Comparison of ENCODE assay signal across 21 cellular contexts in the genomic region with DNA sequence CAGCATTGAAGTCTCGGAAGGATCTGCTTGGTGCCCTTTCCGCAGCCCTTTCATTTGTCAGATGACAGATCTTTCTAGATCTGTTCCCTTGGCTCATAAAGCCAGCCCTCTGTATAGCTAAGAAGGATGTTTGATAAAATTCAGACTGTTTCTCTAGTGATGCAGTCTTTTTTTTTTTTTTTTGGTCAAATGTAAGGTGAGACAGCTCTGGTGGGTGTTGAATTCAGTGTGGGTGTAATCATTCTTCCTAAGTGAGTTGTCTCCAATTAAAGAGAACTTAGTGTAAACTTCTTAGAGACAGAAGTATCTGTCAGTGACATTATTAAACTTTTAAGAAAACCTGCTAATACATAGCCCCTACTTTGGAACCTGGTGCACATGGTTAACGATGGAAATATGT. TPM values are rescaled to one million over a fixed set of nuclear protein-coding genes. Genes with fewer than 3 reads are reported as not detected.
A peak's percentile ranks its signal among the peaks of the same experiment; 100 is the strongest.
DNase-seq lines count a peak whose midpoint lies in the region; ATAC-seq and TF ChIP-seq lines count a peak whose summit lies in the region.
"Had no signal": no experiment of that assay in that cellular context is flagged by ENCODE, and none has a peak within 500 bp of the region (broad histone marks: within the 10 kb centered on the region; RNA-seq: fewer than 3 reads in every experiment).

No MANE protein-coding gene starts in this region.

- intact Hi-C loops in IMR-90 (cut with micrococcal nuclease): no loop called here

- H2BK5ac ChIP-seq in IMR-90 (ENCODE audit: low read depth, low read length, poor library complexity, severe bottlenecking): no peak overlapping the region

- dilution Hi-C loops in IMR-90 (cut with HindIII; ENCODE audit: low sequenced_read_pairs, unreplicated experiment): no loop called here

- DNase-seq in GM23248 (peak; percentile 26), IMR-90 (peak; percentile 16), brain microvascular endothelial cell (no peak), OCI-M2 (lab: John Stamatoyannopoulos, UW; ENCODE audit: unreplicated experiment) (no peak), Peyer's patch (no peak)
- DNase-seq: 8988T; ACHN; AML-193; BE2C; Calu3; CD4-positive, alpha-beta T cell; CD8-positive, alpha-beta memory T cell; COR-L47; DMS79 treated with DMSO at 0.1 percent for 48 hours; GF-D8; H7; HCEC 1CT had no signal

- H3K9ac ChIP-seq in GM23248 (no peak overlapping the region), IMR-90 (ENCODE audit: low read depth, low read length) (no peak overlapping the region)
- H3K9ac ChIP-seq: BLaER1 treated with 17β-estradiol and CSF1 and Interleukin-3, amounts not matched to agents 10 nM and 100 nM had no signal

- H3F3A ChIP-seq in GM23248 (ENCODE audit: insufficient read depth): peaks cover 9% of the 10 kb centered on the region; the same call in 1 of the 2 replicates

- TF ChIP-seq CTCF in IMR-90 (conservative IDR thresholded peaks at IDR 0.05; ENCODE audit: low read depth, low read length) (no peak), brain microvascular endothelial cell (IDR thresholded peaks at IDR 0.05; ENCODE audit: low read depth, low read length, missing control alignments) (no peak), Peyer's patch (IDR thresholded peaks at IDR 0.05) (no peak)

- H3K9me3 ChIP-seq in GM23248 (ENCODE audit: low read depth) (no peaks in the 10 kb centered on the region), IMR-90 (ENCODE audit: control insufficient read depth, insufficient read depth, low read length) (no peaks in the 10 kb centered on the region), Peyer's patch (no peaks in the 10 kb centered on the region)
- H3K9me3 ChIP-seq: A549; BE2C; BLaER1 treated with 17β-estradiol and CSF1 and Interleukin-3, amounts not matched to agents 10 nM and 100 nM had no signal

- peaks cover 3% of the 10 kb centered on the region; the same call in 1 of the 2 replicates for H3K36me3 ChIP-seq in GM23248 (ENCODE audit: low read depth)
- H3K36me3 ChIP-seq in IMR-90 (ENCODE audit: control insufficient read depth, insufficient read depth, low read length): peaks cover 24% of the 10 kb centered on the region
- H3K36me3 ChIP-seq in brain microvascular endothelial cell (replicated peaks): peaks cover 11% of the 10 kb centered on the region
- peaks cover 0 to 37% (median 0%) of the 10 kb centered on the region in 3 donors for H3K36me3 ChIP-seq in Peyer's patch

- peaks cover 15% of the 10 kb centered on the region for H3K9me1 ChIP-seq in IMR-90 (ENCODE audit: insufficient read depth, low read length)

- H4K91ac ChIP-seq in IMR-90 (ENCODE audit: insufficient read depth, low read depth, low read length): no peak overlapping the region

- POLR2A ChIA-PET in IMR-90 (lab: Charles Lee; ENCODE audit: unreplicated experiment): no interaction called here

- H3K79me1 ChIP-seq in IMR-90 (ENCODE audit: low read depth in 1 of 2, low read length in 2 of 2): peaks cover 0 to 9% of the 10 kb centered on the region in 2 experiments; a peak in 2 of 4 replicates

- H2BK120ac ChIP-seq in IMR-90 (ENCODE audit: low read depth, low read length): no peak overlapping the region

- H3K56ac ChIP-seq in IMR-90 (ENCODE audit: extremely low read depth, insufficient read depth, low read length): no peak overlapping the region

- no peaks in the 10 kb centered on the region for H4K20me1 ChIP-seq in GM23248 (ENCODE audit: insufficient read depth)
- no peaks in the 10 kb centered on the region for H4K20me1 ChIP-seq in IMR-90 (ENCODE audit: insufficient read depth, low read length)

- H3K79me2 ChIP-seq in GM23248 (ENCODE audit: insufficient read depth): no peaks in the 10 kb centered on the region

- H3K18ac ChIP-seq in IMR-90 (ENCODE audit: low read depth, low read length): no peak overlapping the region

- H2AFZ ChIP-seq in GM23248 (no peak overlapping the region), IMR-90 (replicated peaks; ENCODE audit: low read length, poor library complexity) (no peak overlapping the region)

- in situ Hi-C loops in GM23248 (cut with MboI): no loop called here
- in situ Hi-C loops in IMR-90 (cut with MboI; ENCODE audit: low sequenced_read_pairs): no loop called here
- in situ Hi-C loops in brain microvascular endothelial cell (cut with HindIII; ENCODE audit: low pct_ligation_motif_present, low sequenced_read_pairs): no loop called here

- no peak overlapping the region for H2AK5ac ChIP-seq in IMR-90 (ENCODE audit: low read depth, low read length)

- no peak overlapping the region for H2AK9ac ChIP-seq in IMR-90 (replicated peaks; ENCODE audit: low read depth, low read length, poor library complexity)

- no peak for TF ChIP-seq POLR2A in IMR-90 (IDR thresholded peaks at IDR 0.05; ENCODE audit: low read depth, low read length)
- TF ChIP-seq POLR2A in Peyer's patch (IDR thresholded peaks at IDR 0.05): no peak

- H2BK20ac ChIP-seq in IMR-90 (ENCODE audit: low read depth, low read length): no peak overlapping the region

- H4K8ac ChIP-seq in IMR-90 (ENCODE audit: low read depth in 2 of 2, low read length in 2 of 2): no peak overlapping the region

- TF ChIP-seq RAD21 in IMR-90 (IDR thresholded peaks at IDR 0.05; ENCODE audit: low read length): no peak

- H3K4me2 ChIP-seq in GM23248 (ENCODE audit: unreplicated experiment) (peak overlapping the region; percentile 16), IMR-90 (ENCODE audit: low read depth, low read length) (no peak overlapping the region)
- H3K4me2 ChIP-seq: A549; BLaER1 treated with 17β-estradiol and CSF1 and Interleukin-3, amounts not matched to agents 10 nM and 100 nM had no signal

- no peak overlapping the region for H3K23ac ChIP-seq in IMR-90 (ENCODE audit: low read depth, low read length)

- no peaks in the 10 kb centered on the region for H3K9me2 ChIP-seq in GM23248 (ENCODE audit: insufficient read depth)

- H3K27ac ChIP-seq in GM23248 (no peak overlapping the region), IMR-90 (ENCODE audit: insufficient read depth, low read length) (no peak overlapping the region), brain microvascular endothelial cell (no peak overlapping the region), Peyer's patch (no peak overlapping the region)
- H3K27ac ChIP-seq: A549; BLaER1 treated with 17β-estradiol and CSF1 and Interleukin-3, amounts not matched to agents 10 nM and 100 nM had no signal

- H3K14ac ChIP-seq in IMR-90 (replicated peaks; ENCODE audit: low read depth, low read length): no peak overlapping the region

- H4K5ac ChIP-seq in IMR-90 (ENCODE audit: low read depth, low read length): no peak overlapping the region

- H3K27me3 ChIP-seq in GM23248 (replicated peaks; ENCODE audit: insufficient read depth) (no peaks in the 10 kb centered on the region), IMR-90 (ENCODE audit: control insufficient read depth, insufficient read depth, low read length) (no peaks in the 10 kb centered on the region), brain microvascular endothelial cell (replicated peaks) (no peaks in the 10 kb centered on the region), Peyer's patch (no peaks in the 10 kb centered on the region)
- H3K27me3 ChIP-seq: BE2C; BLaER1 treated with 17β-estradiol and CSF1 and Interleukin-3, amounts not matched to agents 10 nM and 100 nM had no signal

- H3K4ac ChIP-seq in IMR-90 (ENCODE audit: low read depth, low read length): no peak overlapping the region

- H3K4me1 ChIP-seq in GM23248 (ENCODE audit: insufficient read depth): peaks cover 18% of the 10 kb centered on the region
- H3K4me1 ChIP-seq in IMR-90 (ENCODE audit: control insufficient read depth, insufficient read depth, low read length): peaks cover 5% of the 10 kb centered on the region
- H3K4me1 ChIP-seq in Peyer's patch: no peaks in the 10 kb centered on the region
- H3K4me1 ChIP-seq: A549, BE2C had no signal

- ATAC-seq in IMR-90 (ENCODE audit: low read depth) (no peak), GM19395 (IDR thresholded peaks at IDR 0.05; ENCODE audit: unreplicated experiment) (no peak)
- ATAC-seq: A549 had no signal

- BruUV-seq in IMR-90 (replicated peaks; lab: Mats Ljungman, UMichigan): no TSS peak

- CTCF ChIA-PET in IMR-90 (lab: Yijun Ruan, JAX): interaction anchor here (0.7 kb wide), 1 partner anchor 326 kb away, joined by 3 read pairs; no protein-coding TSS in a partner anchor

- no peak overlapping the region for H3K4me3 ChIP-seq in GM23248
- no peak overlapping the region for H3K4me3 ChIP-seq in IMR-90 (ENCODE audit: insufficient read depth, low read depth, low read length)
- peak overlapping the region; percentile 1 for H3K4me3 ChIP-seq in iPS-11a (ENCODE audit: low read depth, low read length)
- H3K4me3 ChIP-seq in brain microvascular endothelial cell (ENCODE audit: low read depth, low read length): no peak overlapping the region
- no peak overlapping the region for H3K4me3 ChIP-seq in Peyer's patch
- H3K4me3 ChIP-seq: A549; BLaER1 treated with 17β-estradiol and CSF1 and Interleukin-3, amounts not matched to agents 10 nM and 100 nM had no signal

- H2BK15ac ChIP-seq in IMR-90 (ENCODE audit: low read depth, low read length): no peak overlapping the region

- 98 to 99% methylated on average over 3 of the region's 3 CpGs for WGBS in GM23248 (ENCODE audit: low coverage in 1 of 2, low lambda C conversion rate in 2 of 2, missing lambda C conversion rate in 2 of 2), 2 experiments
- WGBS in IMR-90 (ENCODE audit: extremely low coverage in 2 of 2, insufficient read length in 1 of 2), 2 experiments: 100% methylated on average over 2 of the region's 3 CpGs; no CpG with 5 or more reads in 1 of the 2 experiments

TF ChIP-seq in IMR-90, 13 proteins besides CTCF, POLR2A, EP300 and RAD21 (continues in another document):
- no peak for TF ChIP-seq SMC3 (IDR thresholded peaks at IDR 0.05; ENCODE audit: low read depth, low read length)

RNA-seq across cellular contexts. Expression of gene AAMDC, which starts 53.3 kb away (rescaled TPM):
- total RNA-seq in GM23248 (2014; rRNA removed; shearing (Covaris generic)): 7.3 and 8.5 TPM in 2 replicates
- polyA plus RNA-seq in GM23248 (2016; fragmentation: Nextera tagmentation; extraction: Ambion mirVana) (55.2 and 56.3 TPM in 2 replicates), IMR-90 (2012; rRNA removed) (47.6 and 51.2 TPM in 2 replicates)
- total RNA-seq in IMR-90 (2012; rRNA removed) (15.8 and 49.7 TPM in 2 replicates), Peyer's patch (10 to 100 TPM in 2 of 4 donors, 1 to 10 TPM in 1, not detected in 1; 9.0 to 16.6 (median 14.8) TPM)
- polyA plus RNA-seq in IMR-90 (2012; cell fraction: cytosol; rRNA removed): 20.9 and 28.0 TPM in 2 replicates
- 3.7 and 17.0 TPM in 2 replicates for polyA plus RNA-seq in IMR-90 (2012; cell fraction: nucleus; rRNA removed; ENCODE audit: low replicate concordance)

RNA-seq across cellular contexts. Expression of gene RSF1, which starts 53.7 kb away (rescaled TPM):
- 39.0 and 41.9 TPM in 2 replicates for total RNA-seq in GM23248 (2014; rRNA removed; shearing (Covaris generic))
- 40.6 and 48.2 TPM in 2 replicates for polyA plus RNA-seq in GM23248 (2016; fragmentation: Nextera tagmentation; extraction: Ambion mirVana)
- 18.5 and 26.7 TPM in 2 replicates for total RNA-seq in IMR-90 (2012; rRNA removed)
- polyA plus RNA-seq in IMR-90 (2012; rRNA removed): 13.9 and 19.1 TPM in 2 replicates
- polyA plus RNA-seq in IMR-90 (2012; cell fraction: cytosol; rRNA removed): 1.9 and 3.8 TPM in 2 replicates
- 1.3 and 13.3 TPM in 2 replicates for polyA plus RNA-seq in IMR-90 (2012; cell fraction: nucleus; rRNA removed; ENCODE audit: low replicate concordance)
- total RNA-seq in Peyer's patch: 100 to 1,000 TPM in 1 of 4 donors, 10 to 100 TPM in 3; 38.4 to 129 (median 70.5) TPM

Comparison
In these comparisons a context has a peak if more than half of its experiments do, and no peak if none do; other contexts are left out.
1. DNase-seq: peak in GM23248 (single experiment) and IMR-90 (single experiment); none in brain microvascular endothelial cell (single experiment), OCI-M2 (single experiment) and Peyer's patch (0 of 3).